Comparison of ENCODE assay signal across 18 cellular contexts in the genomic region with DNA sequence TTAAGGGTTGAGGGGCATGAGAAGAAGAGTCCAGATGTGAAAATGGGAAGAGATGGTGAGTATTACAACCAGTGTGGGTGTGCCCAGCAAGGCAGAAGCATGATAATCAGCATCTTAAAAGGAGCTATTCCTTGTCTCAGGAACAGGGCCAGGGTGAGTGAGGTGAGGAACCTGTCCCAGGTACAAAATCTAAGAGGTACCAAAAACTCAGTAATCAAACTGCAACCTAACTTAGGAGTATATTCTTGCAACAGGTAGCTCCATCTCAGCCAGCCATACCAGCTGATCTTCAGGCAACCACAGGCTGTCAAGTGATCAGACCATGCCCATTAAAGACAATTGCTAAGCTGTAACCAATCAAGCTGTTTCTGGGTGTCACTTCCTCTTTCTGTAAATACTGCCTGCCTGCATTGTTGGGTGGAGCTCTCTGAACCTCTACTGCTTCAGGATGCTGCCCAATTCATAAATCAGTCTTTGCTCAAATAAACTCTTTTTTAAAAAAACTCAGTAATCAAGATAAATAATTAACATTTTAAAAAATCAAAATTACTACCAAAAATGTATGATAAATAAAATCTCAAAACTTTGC. TPM values are rescaled to one million over a fixed set of nuclear protein-coding genes. Genes with fewer than 3 reads are reported as not detected.
DNase-seq lines count a peak whose midpoint lies in the region; ATAC-seq and TF ChIP-seq lines count a peak whose summit lies in the region.
"Had no signal": no experiment of that assay in that cellular context is flagged by ENCODE, and none has a peak within 500 bp of the region (broad histone marks: within the 10 kb centered on the region; RNA-seq: fewer than 3 reads in every experiment).

No MANE protein-coding gene starts in this region.

- no peaks in the 10 kb centered on the region for H3K4me1 ChIP-seq in lung (ENCODE audit: control insufficient read depth in 2 of 2, insufficient read depth in 2 of 2, low read length in 2 of 2)
- H3K4me1 ChIP-seq: prostate gland, vagina had no signal

- DNase-seq in NCI-H69 (lab: John Stamatoyannopoulos, UW) (peak; percentile 4), lung (ENCODE audit: low spot score) (peak; percentile 6), amygdala (lab: John Stamatoyannopoulos, UW) (no peak), HuH-7.5 (ENCODE audit: low spot score) (no peak)
- DNase-seq: activated CD4-positive, alpha-beta T cell treated with anti-CD3 and anti-CD28 coated beads, Interleukin-2, amount 50 U/mL, for 1 hour; activated naive CD8-positive, alpha-beta T cell treated with anti-CD3 and anti-CD28 coated beads, Interleukin-2, amount 10 ng/mL, durations not matched to agents 7 days and 5 days; activated T-cell treated with anti-CD3 and anti-CD28 coated beads, Interleukin-2, amount 50 U/mL, for 4 hours; naive thymus-derived CD4-positive, alpha-beta T cell; NCI-H187 treated with DMSO at 0.1 percent for 48 hours; NCI-H510A treated with DMSO at 0.1 percent for 48 hours; stimulated activated naive CD8-positive, alpha-beta T cell treated with anti-CD3 and anti-CD28 coated beads, Interleukin-15, amount 100 ng/mL, for 72 hours had no signal

- no peaks in the 10 kb centered on the region for H3K27me3 ChIP-seq in lung (ENCODE audit: control insufficient read depth, insufficient read depth)
- H3K27me3 ChIP-seq: vagina had no signal

- H3K36me3 ChIP-seq in lung (ENCODE audit: control insufficient read depth in 2 of 2, insufficient read depth in 2 of 2, low read length in 2 of 2), result no peaks in the 10 kb centered on the region
- H3K36me3 ChIP-seq: prostate gland, vagina had no signal

- ATAC-seq in GM19467 (IDR thresholded peaks at IDR 0.05; ENCODE audit: unreplicated experiment) (peak; percentile 56), HG03159 (IDR thresholded peaks at IDR 0.05; ENCODE audit: unreplicated experiment) (peak; percentile 86), lung (ENCODE audit: insufficient read depth, low FRiP score) (no peak), HG03108 (IDR thresholded peaks at IDR 0.05; ENCODE audit: unreplicated experiment) (no peak)
- ATAC-seq: activated T-cell treated with anti-CD3 and anti-CD28 coated beads, Interleukin-2, amount 50 U/mL, for 4 hours; naive thymus-derived CD4-positive, alpha-beta T cell; stimulated activated naive CD8-positive, alpha-beta T cell treated with anti-CD3 and anti-CD28 coated beads, Interleukin-15, amount 100 ng/mL, for 72 hours had no signal

- H3K27ac ChIP-seq in lung (ENCODE audit: low read depth in 1 of 2, low read length in 1 of 2), result no peak overlapping the region
- H3K27ac ChIP-seq: KMS-11, prostate gland, vagina had no signal

- peaks cover 3 to 15% of the 10 kb centered on the region in 2 donors for H3K9me3 ChIP-seq in lung (ENCODE audit: control insufficient read depth in 2 of 2, insufficient read depth in 1 of 2, low read length in 1 of 2)
- H3K9me3 ChIP-seq: prostate gland, vagina had no signal

- TF ChIP-seq CTCF in lung (IDR thresholded peaks at IDR 0.05; ENCODE audit: control extremely low read depth, extremely low read depth), result no peak

- no peak overlapping the region for H3K4me3 ChIP-seq in lung
- H3K4me3 ChIP-seq: prostate gland, vagina had no signal

RNA-seq across cellular contexts. Expression of a gene that starts 7.4 kb away (rescaled TPM):
- total RNA-seq in lung, result 1 to 10 TPM in 1 of 2 donors, under 1 TPM in 1; 0.52 to 8.3 TPM
- polyA plus RNA-seq in lung, result 1 to 10 TPM in 1 of 2 donors, under 1 TPM in 1; 0.23 to 1.6 TPM
- total RNA-seq: bronchial epithelial cell had no signal

RNA-seq across cellular contexts. Expression of a gene that starts 15.5 kb away (rescaled TPM):
- total RNA-seq in lung, result not detected
- polyA plus RNA-seq in lung, result under 1 TPM; 0.22 to 0.70 TPM
- total RNA-seq: activated naive CD8-positive, alpha-beta T cell treated with anti-CD3 and anti-CD28 coated beads, Interleukin-2, amount 10 ng/mL, durations not matched to agents 7 days and 5 days; activated T-cell treated with anti-CD3 and anti-CD28 coated beads, Interleukin-2, amount 50 U/mL, for 4 hours; bronchial epithelial cell; vagina had no signal
- polyA plus RNA-seq: naive thymus-derived CD4-positive, alpha-beta T cell had no signal

RNA-seq across cellular contexts. Expression of a gene that starts 21.2 kb away (rescaled TPM):
- not detected for total RNA-seq in lung
- polyA plus RNA-seq in lung, result under 1 TPM in 1 of 2 donors, not detected in 1; 0.05 TPM
- total RNA-seq: activated naive CD8-positive, alpha-beta T cell treated with anti-CD3 and anti-CD28 coated beads, Interleukin-2, amount 10 ng/mL, durations not matched to agents 7 days and 5 days; activated T-cell treated with anti-CD3 and anti-CD28 coated beads, Interleukin-2, amount 50 U/mL, for 4 hours; bronchial epithelial cell; naive thymus-derived CD4-positive, alpha-beta T cell; prostate gland; vagina had no signal
- polyA plus RNA-seq: naive thymus-derived CD4-positive, alpha-beta T cell had no signal

Comparison
In these comparisons a context has a peak if more than half of its experiments do, and no peak if none do; other contexts are left out.
1. ATAC-seq: peak in GM19467 (single experiment) and HG03159 (single experiment); none in lung (single experiment) and HG03108 (single experiment).
2. DNase-seq: peak in NCI-H69 (single experiment) and lung (single experiment); none in amygdala (0 of 56) and HuH-7.5 (single experiment).